Comparison of ENCODE assay signal across 1 cellular context in genomic region chr19:6359942-6360341, GRCh38.
TF ChIP-seq lines count a peak whose summit lies in the region.

No MANE protein-coding gene starts in this region.

TF ChIP-seq in K562, 482 proteins besides CTCF, POLR2A, EP300 and RAD21:
- TF ChIP-seq FOSL1 (tag; conservative IDR thresholded peaks at IDR 0.05) (no peak), FIP1L1 (IDR thresholded peaks at IDR 0.05; ENCODE audit: low read depth, low read length, poor library complexity, severe bottlenecking) (no peak), ZNF124 (CRISPR knock-in tag; IDR thresholded peaks at IDR 0.05) (no peak), ZFPM2 (CRISPR knock-in tag; IDR thresholded peaks at IDR 0.05) (no peak), MLLT1 (IDR thresholded peaks at IDR 0.05) (no peak), RAD51 (IDR thresholded peaks at IDR 0.05; ENCODE audit: borderline replicate concordance, low read depth) (no peak), SMAD2 (IDR thresholded peaks at IDR 0.05; ENCODE audit: low read depth, low read length) (no peak), ZNF764 (CRISPR knock-in tag; IDR thresholded peaks at IDR 0.05; ENCODE audit: low read depth) (no peak)
- TF ChIP-seq, protein P1, sequence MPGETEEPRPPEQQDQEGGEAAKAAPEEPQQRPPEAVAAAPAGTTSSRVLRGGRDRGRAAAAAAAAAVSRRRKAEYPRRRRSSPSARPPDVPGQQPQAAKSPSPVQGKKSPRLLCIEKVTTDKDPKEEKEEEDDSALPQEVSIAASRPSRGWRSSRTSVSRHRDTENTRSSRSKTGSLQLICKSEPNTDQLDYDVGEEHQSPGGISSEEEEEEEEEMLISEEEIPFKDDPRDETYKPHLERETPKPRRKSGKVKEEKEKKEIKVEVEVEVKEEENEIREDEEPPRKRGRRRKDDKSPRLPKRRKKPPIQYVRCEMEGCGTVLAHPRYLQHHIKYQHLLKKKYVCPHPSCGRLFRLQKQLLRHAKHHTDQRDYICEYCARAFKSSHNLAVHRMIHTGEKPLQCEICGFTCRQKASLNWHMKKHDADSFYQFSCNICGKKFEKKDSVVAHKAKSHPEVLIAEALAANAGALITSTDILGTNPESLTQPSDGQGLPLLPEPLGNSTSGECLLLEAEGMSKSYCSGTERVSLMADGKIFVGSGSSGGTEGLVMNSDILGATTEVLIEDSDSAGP (CRISPR knock-in tag; IDR thresholded peaks at IDR 0.05), result no peak
